In genomic region chr15:88779944-88780343, GRCh38 we compare ENCODE assay signal across 10 cellular contexts. TPM values are rescaled to one million over a fixed set of nuclear protein-coding genes. Genes with fewer than 3 reads are reported as not detected.
"Had no signal": no experiment of that assay in that cellular context is flagged by ENCODE, and none has a peak within 500 bp of the region (broad histone marks: within the 10 kb centered on the region; RNA-seq: fewer than 3 reads in every experiment).

No MANE protein-coding gene starts in this region.

- H3K4me3 ChIP-seq: GM23248, HAP-1, K562 had no signal

- H3K27ac Mint-ChIP-seq: HFFc6 had no signal

- H3K4me1 ChIP-seq: HAP-1 had no signal

- ATAC-seq: HCT116, K562 had no signal

- FAIRE-seq: HTR-8/SVneo, K562 had no signal

- H3K36me3 ChIP-seq: HAP-1 had no signal

- H3K4me3 Mint-ChIP-seq: HFFc6 had no signal

- DNase-seq: GM23248, GOT3, H7, HFFc6, IMR-90 had no signal

- H3K27ac ChIP-seq: GM23248 had no signal

RNA-seq across cellular contexts. Expression of gene ACAN, which starts 23.3 kb away (rescaled TPM):
- total RNA-seq: GM23248, HT-29, K562 had no signal
- polyA plus RNA-seq: GM23248, K562 had no signal
